ENCODE assay signal across 17 cellular contexts in the genomic region with DNA sequence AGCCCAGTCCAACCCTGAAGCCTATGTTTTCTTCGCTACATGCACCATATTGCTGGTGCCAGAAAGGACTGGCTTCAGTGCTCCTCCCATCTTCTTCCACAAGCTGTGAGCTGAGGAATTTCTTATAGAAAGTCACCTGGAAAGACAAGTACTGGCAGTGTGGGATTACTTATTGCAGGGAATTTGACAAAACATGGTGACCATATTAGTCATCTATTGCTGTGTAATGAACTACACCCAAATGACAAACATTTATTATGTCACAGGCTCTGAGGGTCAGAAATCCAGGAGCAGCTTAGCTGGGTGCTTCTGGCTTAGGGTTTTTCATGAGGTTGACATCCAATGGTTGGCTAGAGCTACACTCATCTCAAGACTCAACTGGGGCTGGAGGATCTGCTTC.
DNase-seq lines count a peak whose midpoint lies in the region; ATAC-seq and TF ChIP-seq lines count a peak whose summit lies in the region.
"Had no signal": no experiment of that assay in that cellular context is flagged by ENCODE, and none has a peak within 500 bp of the region (broad histone marks: within the 10 kb centered on the region; RNA-seq: fewer than 3 reads in every experiment).

No MANE protein-coding gene starts in this region.

- no peak overlapping the region for H3K4me3 ChIP-seq in breast epithelium
- H3K4me3 ChIP-seq in gastrocnemius medialis = no peak overlapping the region
- H3K4me3 ChIP-seq: BLaER1, GM12878, GM23248, HAP-1 had no signal

- H3K27ac Mint-ChIP-seq in MCF 10A (ENCODE audit: low read depth, unreplicated experiment) (no peak overlapping the region), neural crest cell (ENCODE audit: unreplicated experiment) (peak overlapping the region; percentile 88)
- H3K27ac Mint-ChIP-seq: CD14-positive monocyte; CD4-positive, alpha-beta memory T cell had no signal

- TF ChIP-seq CTCF in breast epithelium (IDR thresholded peaks at IDR 0.05) = no peak
- no peak for TF ChIP-seq CTCF in MCF 10A (IDR thresholded peaks at IDR 0.05; ENCODE audit: unreplicated experiment)
- no peak for TF ChIP-seq CTCF in neural crest cell (conservative IDR thresholded peaks at IDR 0.05)
- no peak for TF ChIP-seq CTCF in gastrocnemius medialis (IDR thresholded peaks at IDR 0.05 in 4 of 5, conservative IDR thresholded peaks at IDR 0.05 in 1 of 5)

- H3K36me3 Mint-ChIP-seq in MCF 10A (ENCODE audit: insufficient read depth, unreplicated experiment) = no peaks in the 10 kb centered on the region
- no peaks in the 10 kb centered on the region for H3K36me3 Mint-ChIP-seq in neural crest cell (ENCODE audit: low read depth)
- H3K36me3 Mint-ChIP-seq: CD14-positive monocyte; CD4-positive, alpha-beta memory T cell had no signal

- no TSS peak for BruUV-seq in MCF 10A (replicated peaks; lab: Mats Ljungman, UMichigan)

- H3K36me3 ChIP-seq in breast epithelium (no peaks in the 10 kb centered on the region), gastrocnemius medialis (no peaks in the 10 kb centered on the region)
- H3K36me3 ChIP-seq: BLaER1, HAP-1 had no signal

- intact Hi-C loops in breast epithelium (cut with DNase I; ENCODE audit: low total_unique reads) = no loop called here
- intact Hi-C loops in MCF 10A (cut with micrococcal nuclease) = no loop called here
- intact Hi-C loops in gastrocnemius medialis (cut with DNase I; ENCODE audit: low total_unique reads) = no loop called here

- CTCF ChIA-PET in MCF 10A (lab: Yijun Ruan, JAX) = interaction anchor here (0.6 to 4.8 kb wide), 2 partner anchors 22 to 58 kb away, joined by 3 to 28 read pairs; no protein-coding TSS in a partner anchor

- H3K4me3 Mint-ChIP-seq in MCF 10A (ENCODE audit: unreplicated experiment) (no peak overlapping the region), neural crest cell (no peak overlapping the region)
- H3K4me3 Mint-ChIP-seq: CD14-positive monocyte; CD4-positive, alpha-beta memory T cell had no signal

- ATAC-seq in esophagus mucosa = peak; percentile 88
- ATAC-seq in gastrocnemius medialis = no peak
- ATAC-seq: GM12878 had no signal

- H3K9me3 Mint-ChIP-seq in MCF 10A (ENCODE audit: unreplicated experiment) (no peaks in the 10 kb centered on the region), neural crest cell (peaks cover 2% of the 10 kb centered on the region)

- TF ChIP-seq POLR2A in breast epithelium (IDR thresholded peaks at IDR 0.05) (no peak), gastrocnemius medialis (IDR thresholded peaks at IDR 0.05) (no peak)

- H3K9me3 ChIP-seq in breast epithelium = peaks cover 0 to 4% of the 10 kb centered on the region in 2 donors
- H3K9me3 ChIP-seq in gastrocnemius medialis = no peaks in the 10 kb centered on the region
- H3K9me3 ChIP-seq: BLaER1, HAP-1 had no signal

- no peaks in the 10 kb centered on the region for H3K4me1 ChIP-seq in breast epithelium
- H3K4me1 ChIP-seq in gastrocnemius medialis = peaks cover 4 to 16% of the 10 kb centered on the region in 2 donors
- H3K4me1 ChIP-seq: BLaER1, HAP-1 had no signal

- H3K4me1 Mint-ChIP-seq in MCF 10A (ENCODE audit: insufficient read depth, unreplicated experiment) (peaks cover 7% of the 10 kb centered on the region), neural crest cell (peaks cover 20% of the 10 kb centered on the region)
- H3K4me1 Mint-ChIP-seq: CD14-positive monocyte; CD4-positive, alpha-beta memory T cell had no signal

- in situ Hi-C loops in gastrocnemius medialis (cut with MboI; ENCODE audit: low sequenced_read_pairs in 4 of 4) = loop anchor here in 1 of 4 donors (25.0 kb wide), 1 partner anchor 487 kb away; no protein-coding TSS in a partner anchor

- POLR2A ChIA-PET in MCF 10A (lab: Yijun Ruan, JAX) = no interaction called here

- H3K27me3 Mint-ChIP-seq in MCF 10A (ENCODE audit: insufficient read depth, unreplicated experiment) (peaks cover 18% of the 10 kb centered on the region), neural crest cell (ENCODE audit: low read depth) (no peaks in the 10 kb centered on the region)

- H3K27ac ChIP-seq in breast epithelium (peak overlapping the region; percentile 59 to 61), gastrocnemius medialis (no peak overlapping the region)
- H3K27ac ChIP-seq: BLaER1, GM23248 had no signal

- no peaks in the 10 kb centered on the region for H3K27me3 ChIP-seq in breast epithelium
- H3K27me3 ChIP-seq in gastrocnemius medialis = no peaks in the 10 kb centered on the region
- H3K27me3 ChIP-seq: BLaER1 had no signal

- DNase-seq in breast epithelium (ENCODE audit: low spot score in 2 of 2) = no peak
- DNase-seq in MCF 10A (ENCODE audit: unreplicated experiment) = no peak
- DNase-seq in neural crest cell (ENCODE audit: low read depth, low spot score) = no peak
- no peak for DNase-seq in iPS-NIHi7 (ENCODE audit: extremely low spot score)
- no peak for DNase-seq in NCI-H1092 (lab: John Stamatoyannopoulos, UW)
- DNase-seq in gastrocnemius medialis = no peak
- DNase-seq: 8988T; CD4-positive, alpha-beta memory T cell; DMS153; DND-41; EL; GM23248 had no signal

Comparison
In these comparisons a context has a peak if more than half of its experiments do, and no peak if none do; other contexts are left out.
1. H3K27ac ChIP-seq: peak in breast epithelium (2 of 2); none in gastrocnemius medialis (0 of 4).